Comparison of ENCODE assay signal across 12 cellular contexts in genomic region chr16:48583075-48584065, GRCh38. TPM values are rescaled to one million over a fixed set of nuclear protein-coding genes. Genes with fewer than 3 reads are reported as not detected.
DNase-seq lines count a peak whose midpoint lies in the region; ATAC-seq and TF ChIP-seq lines count a peak whose summit lies in the region.
"Had no signal": no experiment of that assay in that cellular context is flagged by ENCODE, and none has a peak within 500 bp of the region (broad histone marks: within the 10 kb centered on the region; RNA-seq: fewer than 3 reads in every experiment).

No MANE protein-coding gene starts in this region.

- H3K36me3 ChIP-seq in CD8-positive, alpha-beta T cell (ENCODE audit: insufficient read depth, low read length) = no peaks in the 10 kb centered on the region
- H3K36me3 ChIP-seq: heart right ventricle had no signal

- H3K4me3 Mint-ChIP-seq in CD8-positive, alpha-beta T cell = no peak overlapping the region
- no peak overlapping the region for H3K4me3 Mint-ChIP-seq in chondrocyte (ENCODE audit: unreplicated experiment)
- H3K4me3 Mint-ChIP-seq: endodermal cell, T-cell had no signal

- H3K36me3 Mint-ChIP-seq in CD8-positive, alpha-beta T cell = peaks cover 43% of the 10 kb centered on the region
- no peaks in the 10 kb centered on the region for H3K36me3 Mint-ChIP-seq in chondrocyte (ENCODE audit: low read depth)

- no peak for TF ChIP-seq CTCF in CD8-positive, alpha-beta T cell (IDR thresholded peaks at IDR 0.05)
- no peak for TF ChIP-seq CTCF in chondrocyte (IDR thresholded peaks at IDR 0.05)

- H3K4me1 Mint-ChIP-seq in CD8-positive, alpha-beta T cell (ENCODE audit: low read depth) = peaks cover 48% of the 10 kb centered on the region
- peaks cover 39% of the 10 kb centered on the region for H3K4me1 Mint-ChIP-seq in chondrocyte (ENCODE audit: low read depth)
- H3K4me1 Mint-ChIP-seq: endodermal cell had no signal

- CTCF ChIA-PET in CD8-positive, alpha-beta T cell (lab: Charles Lee) = interaction anchor here (0.6 kb wide), 1 partner anchor 1612 kb away, joined by 3 read pairs; no protein-coding TSS in a partner anchor

- H3K9me3 Mint-ChIP-seq in CD8-positive, alpha-beta T cell = peaks cover 25% of the 10 kb centered on the region
- peaks cover 25% of the 10 kb centered on the region for H3K9me3 Mint-ChIP-seq in chondrocyte (ENCODE audit: low read depth)

- peak overlapping the region; percentile 34 for H3K27ac Mint-ChIP-seq in CD8-positive, alpha-beta T cell
- peak overlapping the region; percentile 52 for H3K27ac Mint-ChIP-seq in chondrocyte (ENCODE audit: unreplicated experiment)
- H3K27ac Mint-ChIP-seq: endodermal cell, T-cell had no signal

- POLR2A ChIA-PET in CD8-positive, alpha-beta T cell (lab: Charles Lee) = no interaction called here

- H3K27ac ChIP-seq in CD8-positive, alpha-beta T cell (ENCODE audit: low read depth, low read length) = no peak overlapping the region
- H3K27ac ChIP-seq: heart right ventricle had no signal

- no peaks in the 10 kb centered on the region for H3K27me3 Mint-ChIP-seq in CD8-positive, alpha-beta T cell (ENCODE audit: low read depth)
- H3K27me3 Mint-ChIP-seq in chondrocyte (ENCODE audit: low read depth) = no peaks in the 10 kb centered on the region
- H3K27me3 Mint-ChIP-seq: T-cell had no signal

- H3K9me3 ChIP-seq in CD8-positive, alpha-beta T cell (ENCODE audit: low read length) = no peaks in the 10 kb centered on the region

- intact Hi-C loops in CD8-positive, alpha-beta T cell (cut with DNase I, micrococcal nuclease) = no loop called here

- no peak for DNase-seq in CD8-positive, alpha-beta T cell
- peak; percentile 30 for DNase-seq in HCEC 1CT
- no peak for DNase-seq in chondrocyte (ENCODE audit: low spot score)
- peak; percentile 47 for DNase-seq in myocyte (ENCODE audit: low read depth)
- DNase-seq in MV-4-11 (lab: John Stamatoyannopoulos, UW) = no peak
- no peak for DNase-seq in NCI-H748 (lab: John Stamatoyannopoulos, UW; ENCODE audit: unreplicated experiment)
- DNase-seq in NCI-H2196 (lab: John Stamatoyannopoulos, UW; ENCODE audit: unreplicated experiment) = no peak
- DNase-seq: activated CD4-positive, alpha-beta T cell treated with anti-CD3 and anti-CD28 coated beads for 4 hours; endodermal cell; heart right ventricle; left colon; T-cell had no signal

- no peak overlapping the region for H3K4me3 ChIP-seq in CD8-positive, alpha-beta T cell (ENCODE audit: low read depth, low read length)
- H3K4me3 ChIP-seq: heart right ventricle had no signal

- H3K27me3 ChIP-seq in CD8-positive, alpha-beta T cell (ENCODE audit: insufficient read depth, low read length) = no peaks in the 10 kb centered on the region
- H3K27me3 ChIP-seq: heart right ventricle had no signal

- ATAC-seq in CD8-positive, alpha-beta T cell = no peak
- ATAC-seq: heart right ventricle, left colon, T-cell had no signal

- peaks cover 6% of the 10 kb centered on the region for H3K4me1 ChIP-seq in CD8-positive, alpha-beta T cell (ENCODE audit: insufficient read depth, low read length)

RNA-seq across cellular contexts. Expression of gene N4BP1, which starts 26.6 kb away (rescaled TPM):
- total RNA-seq in CD8-positive, alpha-beta T cell = 100 to 1,000 TPM; 153 to 156 TPM
- total RNA-seq in chondrocyte (30.8 to 42.4 TPM (median 35.8 TPM) in 3 replicates), myocyte (19.1 and 21.3 TPM in 2 replicates)
- 13.1 TPM for polyA plus RNA-seq in myocyte (2012)

Comparison
In these comparisons a context has a peak if more than half of its experiments do, and no peak if none do; other contexts are left out.
1. DNase-seq: peak in HCEC 1CT (single experiment) and myocyte (single experiment); none in CD8-positive, alpha-beta T cell (0 of 7), chondrocyte (single experiment), MV-4-11 (single experiment), NCI-H748 (single experiment) and NCI-H2196 (single experiment).